ENCODE assay signal across 33 cellular contexts in genomic region chr10:24802378-24802777, GRCh38.
DNase-seq lines count a peak whose midpoint lies in the region; ATAC-seq, FAIRE-seq and TF ChIP-seq lines count a peak whose summit lies in the region.
"Had no signal": no experiment of that assay in that cellular context is flagged by ENCODE, and none has a peak within 500 bp of the region (broad histone marks: within the 10 kb centered on the region; RNA-seq: fewer than 3 reads in every experiment).

No MANE protein-coding gene starts in this region.

- WGBS in GM12878 (ENCODE audit: insufficient coverage, insufficient replicate concordance, low lambda C conversion rate, missing lambda C conversion rate): 13% methylated on average over 2 of the region's 2 CpGs
- WGBS in K562 (ENCODE audit: insufficient coverage, low coverage, missing lambda C conversion rate): 53% methylated on average over 2 of the region's 2 CpGs

- H3K36me3 ChIP-seq in GM12878 (ENCODE audit: control insufficient read depth in 2 of 2, insufficient read depth in 2 of 2, low read length in 1 of 2): no peaks in the 10 kb centered on the region
- H3K36me3 ChIP-seq in K562 (ENCODE audit: control insufficient read depth, insufficient read depth, low read length): no peaks in the 10 kb centered on the region
- H3K36me3 ChIP-seq: BE2C; BLaER1; BLaER1 treated with 17β-estradiol and CSF1 and Interleukin-3, amounts not matched to agents 10 nM and 100 nM had no signal

- H3K4me1 ChIP-seq in GM12878 (ENCODE audit: control insufficient read depth, insufficient read depth, low read length) (no peaks in the 10 kb centered on the region), K562 (replicated peaks in 1 of 2; ENCODE audit: control insufficient read depth in 2 of 2, insufficient read depth in 2 of 2, low read length in 2 of 2) (no peaks in the 10 kb centered on the region; a peak in 1 of 5 replicates)
- H3K4me1 ChIP-seq: A549; BE2C; BLaER1; BLaER1 treated with 17β-estradiol and CSF1 and Interleukin-3, amounts not matched to agents 10 nM and 100 nM had no signal

- RAD21 ChIA-PET in GM12878 (lab: Charles Lee; ENCODE audit: unreplicated experiment): no interaction called here

- H3K4me3 ChIP-seq in GM12878: no peak overlapping the region
- H3K4me3 ChIP-seq in K562: no peak overlapping the region
- H3K4me3 ChIP-seq: A549; BLaER1; BLaER1 treated with 17β-estradiol and CSF1 and Interleukin-3, amounts not matched to agents 10 nM and 100 nM had no signal

- SMC1A ChIA-PET in GM12878 (lab: Charles Lee; ENCODE audit: uncharacterized antibody, unreplicated experiment): no interaction called here

- H3K4me3 Mint-ChIP-seq in chondrocyte (ENCODE audit: unreplicated experiment): no peak overlapping the region
- H3K4me3 Mint-ChIP-seq: B cell; CD14-positive monocyte; CD4-positive, alpha-beta memory T cell; CD4-positive, alpha-beta T cell; CD4-positive, CD25-positive, alpha-beta regulatory T cell; CD8-positive, alpha-beta T cell had no signal

- H3K4me1 Mint-ChIP-seq in chondrocyte (ENCODE audit: low read depth): no peaks in the 10 kb centered on the region
- H3K4me1 Mint-ChIP-seq: B cell; CD14-positive monocyte; CD4-positive, alpha-beta memory T cell; CD4-positive, CD25-positive, alpha-beta regulatory T cell; CD8-positive, alpha-beta memory T cell had no signal

- no peaks in the 10 kb centered on the region for H3K27me3 Mint-ChIP-seq in chondrocyte (ENCODE audit: low read depth)
- H3K27me3 Mint-ChIP-seq: CD4-positive, alpha-beta memory T cell; CD4-positive, alpha-beta T cell had no signal

- POLR2A ChIA-PET in GM12878 (lab: Charles Lee): interaction anchor here (0.7 kb wide), 2 partner anchors 75 to 1346 kb away, joined by 3 to 5 read pairs; no protein-coding TSS in a partner anchor
- POLR2A ChIA-PET in K562 (lab: Yijun Ruan, JAX): no interaction called here

- DNase-seq in GM12878 (ENCODE audit: low read depth, low spot score): no peak
- no peak for DNase-seq in K562 (ENCODE audit: extremely low read depth in 1 of 4, low spot score in 3 of 4)
- DNase-seq in stimulated activated CD4-positive, alpha-beta T cell treated with anti-CD3 and anti-CD28 coated beads, Interleukin-15, amount 100 ng/mL, for 24 hours: no peak
- no peak for DNase-seq in chondrocyte (ENCODE audit: low spot score)
- DNase-seq: 8988T; ACHN; AML-193; BE2C; C1 segment of cervical spinal cord; Caco-2; Calu3; CD4-positive, alpha-beta memory T cell; CD4-positive, alpha-beta T cell; CD4-positive, CD25-positive, alpha-beta regulatory T cell; CD8-positive, alpha-beta memory T cell; CD8-positive, alpha-beta T cell; COR-L47; DMS 273 treated with DMSO at 0.1 percent for 48 hours; DMS153; DMS53; DMS79; DMS79 treated with DMSO at 0.1 percent for 48 hours; DND-41; EL had no signal

- no peaks in the 10 kb centered on the region for H3K9me1 ChIP-seq in K562 (ENCODE audit: control insufficient read depth, insufficient read depth, low read length)

- H3K79me2 ChIP-seq in GM12878 (ENCODE audit: control insufficient read depth, insufficient read depth, low read length): no peaks in the 10 kb centered on the region
- H3K79me2 ChIP-seq in K562 (ENCODE audit: control insufficient read depth, insufficient read depth, low read length): no peaks in the 10 kb centered on the region

- no peak overlapping the region for H3K27ac Mint-ChIP-seq in chondrocyte (ENCODE audit: unreplicated experiment)
- H3K27ac Mint-ChIP-seq: B cell; CD14-positive monocyte; CD4-positive, alpha-beta memory T cell; CD4-positive, alpha-beta T cell; CD8-positive, alpha-beta memory T cell; CD8-positive, alpha-beta T cell had no signal

- TF ChIP-seq POLR2A in GM12878 (IDR thresholded peaks at IDR 0.05; ENCODE audit: low read depth, low read length) (no peak), K562 (conservative IDR thresholded peaks at IDR 0.05) (no peak)

- H3K4me2 ChIP-seq in GM12878 (ENCODE audit: control insufficient read depth, insufficient read depth) (no peak overlapping the region), K562 (ENCODE audit: insufficient read depth, low read length) (no peak overlapping the region)
- H3K4me2 ChIP-seq: A549; BLaER1; BLaER1 treated with 17β-estradiol and CSF1 and Interleukin-3, amounts not matched to agents 10 nM and 100 nM had no signal

- CTCF ChIA-PET in GM12878 (lab: Yijun Ruan, JAX): interaction anchor here (1.1 kb wide), 1 partner anchor 14 kb away, joined by 4 read pairs; no protein-coding TSS in a partner anchor
- CTCF ChIA-PET in K562 (lab: Yijun Ruan, JAX; ENCODE audit: low intra/inter-chr PET ratio): no interaction called here

- H3K27me3 ChIP-seq in GM12878 (replicated peaks in 1 of 2; ENCODE audit: control insufficient read depth in 2 of 2, insufficient read depth in 2 of 2, low read length in 1 of 2): no peaks in the 10 kb centered on the region
- no peaks in the 10 kb centered on the region for H3K27me3 ChIP-seq in K562 (ENCODE audit: control insufficient read depth in 2 of 2, insufficient read depth in 2 of 2, low read length in 2 of 2)
- H3K27me3 ChIP-seq: BE2C; BLaER1; BLaER1 treated with 17β-estradiol and CSF1 and Interleukin-3, amounts not matched to agents 10 nM and 100 nM had no signal

- BruUV-seq in GM12878 (replicated peaks; lab: Mats Ljungman, UMichigan) (no TSS peak), K562 (replicated peaks; lab: Mats Ljungman, UMichigan) (no TSS peak)

- H3K9ac ChIP-seq in GM12878 (ENCODE audit: control insufficient read depth, insufficient read depth, low read length): no peak overlapping the region
- no peak overlapping the region for H3K9ac ChIP-seq in K562 (ENCODE audit: insufficient read depth in 1 of 2, low read depth in 2 of 2, low read length in 2 of 2)
- H3K9ac ChIP-seq: BLaER1; BLaER1 treated with 17β-estradiol and CSF1 and Interleukin-3, amounts not matched to agents 10 nM and 100 nM had no signal

- TF ChIP-seq CTCF in GM12878 (IDR thresholded peaks at IDR 0.05 in 2 of 3, conservative IDR thresholded peaks at IDR 0.05 in 1 of 3; ENCODE audit: control insufficient read depth in 2 of 3, extremely low read depth in 1 of 3, insufficient read depth in 1 of 3, low read depth in 3 of 3, low read length in 3 of 3) (no peak), K562 (IDR thresholded peaks at IDR 0.05 in 2 of 3, conservative IDR thresholded peaks at IDR 0.05 in 1 of 3; ENCODE audit: insufficient read depth in 2 of 3, low read depth in 1 of 3, low read length in 3 of 3) (no peak), chondrocyte (IDR thresholded peaks at IDR 0.05) (no peak)

- in situ Hi-C loops in GM12878 (cut with MboI) (no loop called here), K562 (cut with MboI) (no loop called here)

- intact Hi-C loops in GM12878 (cut with micrococcal nuclease; ENCODE audit: unreplicated experiment): no loop called here
- intact Hi-C loops in K562 (cut with micrococcal nuclease): no loop called here

- H2AFZ ChIP-seq in GM12878 (ENCODE audit: control insufficient read depth, low read depth, low read length): no peak overlapping the region
- no peak overlapping the region for H2AFZ ChIP-seq in K562 (ENCODE audit: low read depth, low read length)

- peak; percentile 7 for FAIRE-seq in GM12878 (lab: Jason Lieb, UNC)
- no peak for FAIRE-seq in K562 (lab: Jason Lieb, UNC)
- FAIRE-seq: A204.1, A549, D721Med had no signal

- H3K9me3 Mint-ChIP-seq in chondrocyte (ENCODE audit: low read depth): no peaks in the 10 kb centered on the region
- H3K9me3 Mint-ChIP-seq: CD4-positive, alpha-beta memory T cell; CD4-positive, alpha-beta T cell; CD4-positive, CD25-positive, alpha-beta regulatory T cell; CD8-positive, alpha-beta memory T cell; CD8-positive, alpha-beta T cell had no signal

- H3K36me3 Mint-ChIP-seq in chondrocyte (ENCODE audit: low read depth): peaks cover 1% of the 10 kb centered on the region
- H3K36me3 Mint-ChIP-seq: CD14-positive monocyte; CD4-positive, alpha-beta memory T cell; CD4-positive, CD25-positive, alpha-beta regulatory T cell; CD8-positive, alpha-beta memory T cell; CD8-positive, alpha-beta T cell had no signal

- TF ChIP-seq EP300 in GM12878 (IDR thresholded peaks at IDR 0.05; ENCODE audit: borderline replicate concordance in 1 of 2, control insufficient read depth in 1 of 2, low read depth in 2 of 2, low read length in 2 of 2) (no peak), K562 (IDR thresholded peaks at IDR 0.05; ENCODE audit: low read length) (no peak)

- H3K9me3 ChIP-seq in GM12878 (replicated peaks; ENCODE audit: control insufficient read depth, insufficient read depth, low read length): no peaks in the 10 kb centered on the region; the same call in 2 of the 3 replicates
- no peaks in the 10 kb centered on the region for H3K9me3 ChIP-seq in K562 (replicated peaks; ENCODE audit: control insufficient read depth, insufficient read depth, low read depth, low read length)
- H3K9me3 ChIP-seq: A549; BE2C; BLaER1; BLaER1 treated with 17β-estradiol and CSF1 and Interleukin-3, amounts not matched to agents 10 nM and 100 nM; Caco-2 had no signal

- H4K20me1 ChIP-seq in GM12878 (ENCODE audit: control insufficient read depth, insufficient read depth): no peaks in the 10 kb centered on the region
- no peaks in the 10 kb centered on the region for H4K20me1 ChIP-seq in K562 (replicated peaks; ENCODE audit: control insufficient read depth, insufficient read depth, low read length)
- H4K20me1 ChIP-seq: BLaER1; BLaER1 treated with 17β-estradiol and CSF1 and Interleukin-3, amounts not matched to agents 10 nM and 100 nM had no signal

- no peak for TF ChIP-seq RAD21 in GM12878 (IDR thresholded peaks at IDR 0.05; ENCODE audit: insufficient read depth, low read depth, low read length)
- TF ChIP-seq RAD21 in K562 (CRISPR knock-in tag; conservative IDR thresholded peaks at IDR 0.05 in 1 of 2, IDR thresholded peaks at IDR 0.05 in 1 of 2): no peak

- H3K27ac ChIP-seq in GM12878 (ENCODE audit: control insufficient read depth, insufficient read depth): no peak overlapping the region
- no peak overlapping the region for H3K27ac ChIP-seq in K562 (ENCODE audit: extremely low read depth, low read depth, low read length)
- H3K27ac ChIP-seq: 22Rv1; A549; BLaER1; BLaER1 treated with 17β-estradiol and CSF1 and Interleukin-3, amounts not matched to agents 10 nM and 100 nM; C4-2B had no signal

- ATAC-seq in GM12878: no peak
- no peak for ATAC-seq in K562
- ATAC-seq: A549; CD8-positive, alpha-beta T cell had no signal

TF ChIP-seq in GM12878, 131 proteins besides CTCF, POLR2A, EP300 and RAD21:
- TF ChIP-seq POLR2AphosphoS2 (IDR thresholded peaks at IDR 0.05; ENCODE audit: low read depth, low read length): no peak
TF ChIP-seq in GM12878: peak in this region for 0.

TF ChIP-seq in K562, 482 proteins besides CTCF, POLR2A, EP300 and RAD21:
- TF ChIP-seq ZNF121 (CRISPR knock-in tag; conservative IDR thresholded peaks at IDR 0.05) (peak; percentile 76), RBM25 (IDR thresholded peaks at IDR 0.05; ENCODE audit: low read depth, low read length, severe bottlenecking) (peak; percentile 52), RBM22 (IDR thresholded peaks at IDR 0.05; ENCODE audit: low read depth, low read length, poor library complexity, severe bottlenecking) (no peak)
